ENCODE assay signal across 26 cellular contexts in the genomic region with DNA sequence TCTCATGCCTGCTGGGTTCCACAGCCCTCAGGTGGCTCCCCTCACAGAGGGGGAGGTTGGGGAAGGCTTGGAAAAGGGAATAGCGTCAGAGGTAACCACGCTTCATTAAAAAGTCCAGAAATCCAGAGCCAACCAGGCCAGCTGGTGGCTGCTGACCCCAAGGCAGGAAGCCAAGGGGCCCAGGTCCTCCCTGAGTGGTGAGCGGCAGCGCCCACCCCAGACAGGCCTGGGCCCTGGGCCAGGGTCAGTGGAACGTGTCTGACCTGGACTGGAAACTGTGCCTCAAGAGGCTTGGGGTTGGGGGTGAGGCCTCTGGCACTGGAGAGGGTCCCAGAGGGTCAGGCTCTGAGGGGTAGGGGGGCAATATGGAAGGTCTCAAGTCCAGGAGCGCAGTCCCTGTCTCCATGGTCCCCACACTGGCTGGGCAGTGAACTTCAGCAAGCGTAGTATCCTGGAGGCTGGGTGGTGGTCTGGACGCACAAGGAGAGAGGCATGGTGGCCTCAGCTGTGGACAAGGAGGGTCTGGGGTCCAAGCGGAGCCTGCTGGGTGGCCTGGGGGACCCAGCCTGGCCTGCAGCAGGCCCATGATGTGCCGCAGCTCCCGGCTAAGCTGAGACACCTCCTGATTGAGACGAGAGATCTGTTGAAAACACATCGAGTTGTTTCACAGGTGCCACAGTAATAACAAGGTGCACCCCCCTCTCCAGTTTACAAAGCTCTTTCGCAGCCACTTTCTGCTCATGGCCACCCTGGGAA. TPM values are rescaled to one million over a fixed set of nuclear protein-coding genes. Genes with fewer than 3 reads are reported as not detected.
"Had no signal": no experiment of that assay in that cellular context is flagged by ENCODE, and none has a peak within 500 bp of the region (broad histone marks: within the 10 kb centered on the region; RNA-seq: fewer than 3 reads in every experiment).

No MANE protein-coding gene starts in this region.

- H3K27ac ChIP-seq: ascending aorta, body of pancreas, SK-N-MC, VCaP had no signal

- ATAC-seq: activated CD4-positive, alpha-beta T cell treated with anti-CD3 and anti-CD28 coated beads for 36 hours; activated CD8-positive, alpha-beta T cell treated with anti-CD3 and anti-CD28 coated beads, Interleukin-2, amount 10 ng/mL, durations not matched to agents 7 days and 5 days; body of pancreas; Panc1; Right ventricle myocardium inferior had no signal

- H3K36me3 ChIP-seq: ascending aorta had no signal

- DNase-seq: activated CD4-positive, alpha-beta T cell treated with anti-CD3 and anti-CD28 coated beads for 36 hours; activated CD4-positive, alpha-beta T cell treated with anti-CD3 and anti-CD28 coated beads, Interleukin-2, amount 50 U/mL, for 4 hours; activated CD8-positive, alpha-beta memory T cell treated with anti-CD3 and anti-CD28 coated beads, Interleukin-2, amount 50 U/mL, for 48 hours; activated CD8-positive, alpha-beta T cell treated with anti-CD3 and anti-CD28 coated beads, Interleukin-2, amount 10 ng/mL, durations not matched to agents 7 days and 5 days; activated naive CD4-positive, alpha-beta T cell treated with anti-CD3 and anti-CD28 coated beads, Interleukin-2, amount 50 U/mL, for 16 hours; activated T-cell treated with anti-CD3 and anti-CD28 coated beads, Interleukin-2, amount 50 U/mL, for 1 hour; amniotic stem cell; body of pancreas; central memory CD4-positive, alpha-beta T cell; Karpas-422; NCI-H1105 treated with DMSO at 0.1 percent for 48 hours; NCI-H146; NCI-H187 treated with DMSO at 0.1 percent for 48 hours; NCI-H2081 treated with DMSO at 0.1 percent for 48 hours; NCI-H446; NCI-H524; OCI-M1; RPMI8226; T-helper 1 cell had no signal

- H3K4me3 ChIP-seq: ascending aorta, body of pancreas, SK-N-MC had no signal

- H3K9me3 ChIP-seq: ascending aorta, body of pancreas had no signal

- H3K27me3 ChIP-seq: ascending aorta, body of pancreas had no signal

RNA-seq across cellular contexts. Expression of gene KCNH4, which starts 21.0 kb away (rescaled TPM):
- total RNA-seq: ascending aorta, body of pancreas, bronchial epithelial cell had no signal

RNA-seq across cellular contexts. Expression of gene HCRT, which starts 25.3 kb away (rescaled TPM):
- total RNA-seq: activated CD4-positive, alpha-beta T cell treated with anti-CD3 and anti-CD28 coated beads for 36 hours; activated CD8-positive, alpha-beta T cell treated with anti-CD3 and anti-CD28 coated beads, Interleukin-2, amount 10 ng/mL, durations not matched to agents 7 days and 5 days; ascending aorta; body of pancreas; bronchial epithelial cell; Right ventricle myocardium inferior; T-helper 2 cell treated with Interferon-gamma antibody and Interleukin-4, amounts not matched to agents 100 ng/mL and 5 ng/mL, for 36 hours had no signal

RNA-seq across cellular contexts. Expression of gene HSPB9, which starts 37.4 kb away (rescaled TPM):
- total RNA-seq: ascending aorta; bronchial epithelial cell; T-helper 2 cell treated with Interferon-gamma antibody and Interleukin-4, amounts not matched to agents 100 ng/mL and 5 ng/mL, for 36 hours had no signal
